Comparison of ENCODE assay signal across 1 cellular context in the genomic region with DNA sequence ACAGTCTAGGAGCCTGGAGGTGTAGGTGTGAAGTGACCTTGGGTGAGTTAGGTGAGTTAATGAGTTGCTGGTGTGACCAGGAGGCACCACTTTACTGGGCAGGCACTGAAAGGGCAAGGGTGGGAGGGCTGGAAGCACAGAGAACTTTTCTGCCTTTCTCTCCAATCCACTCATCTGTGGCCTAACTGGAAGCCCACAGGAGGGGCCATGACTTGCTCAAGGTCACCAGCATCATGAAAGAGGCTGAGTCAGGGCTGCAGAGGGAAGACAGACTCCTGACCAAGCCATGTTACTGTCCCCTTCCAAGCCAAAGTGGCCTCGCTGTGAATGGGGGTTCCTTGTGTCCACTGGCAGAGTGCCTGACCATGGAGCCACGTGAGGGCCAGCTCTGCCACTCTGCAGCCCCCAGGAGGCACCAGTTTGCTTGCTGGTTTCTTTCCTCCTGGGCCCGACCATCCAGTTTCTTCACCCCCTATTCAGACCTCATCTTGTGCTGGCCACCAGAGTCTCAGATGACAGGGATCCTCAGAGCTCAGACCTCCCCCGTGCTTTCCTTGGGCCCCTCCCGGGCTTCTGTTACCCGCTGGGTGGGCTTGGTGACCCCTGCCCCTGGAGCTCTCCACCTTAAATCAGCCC.
TF ChIP-seq lines count a peak whose summit lies in the region.

No MANE protein-coding gene starts in this region.

TF ChIP-seq in GM23338, 12 proteins besides CTCF, POLR2A, EP300 and RAD21:
- TF ChIP-seq, protein P1, sequence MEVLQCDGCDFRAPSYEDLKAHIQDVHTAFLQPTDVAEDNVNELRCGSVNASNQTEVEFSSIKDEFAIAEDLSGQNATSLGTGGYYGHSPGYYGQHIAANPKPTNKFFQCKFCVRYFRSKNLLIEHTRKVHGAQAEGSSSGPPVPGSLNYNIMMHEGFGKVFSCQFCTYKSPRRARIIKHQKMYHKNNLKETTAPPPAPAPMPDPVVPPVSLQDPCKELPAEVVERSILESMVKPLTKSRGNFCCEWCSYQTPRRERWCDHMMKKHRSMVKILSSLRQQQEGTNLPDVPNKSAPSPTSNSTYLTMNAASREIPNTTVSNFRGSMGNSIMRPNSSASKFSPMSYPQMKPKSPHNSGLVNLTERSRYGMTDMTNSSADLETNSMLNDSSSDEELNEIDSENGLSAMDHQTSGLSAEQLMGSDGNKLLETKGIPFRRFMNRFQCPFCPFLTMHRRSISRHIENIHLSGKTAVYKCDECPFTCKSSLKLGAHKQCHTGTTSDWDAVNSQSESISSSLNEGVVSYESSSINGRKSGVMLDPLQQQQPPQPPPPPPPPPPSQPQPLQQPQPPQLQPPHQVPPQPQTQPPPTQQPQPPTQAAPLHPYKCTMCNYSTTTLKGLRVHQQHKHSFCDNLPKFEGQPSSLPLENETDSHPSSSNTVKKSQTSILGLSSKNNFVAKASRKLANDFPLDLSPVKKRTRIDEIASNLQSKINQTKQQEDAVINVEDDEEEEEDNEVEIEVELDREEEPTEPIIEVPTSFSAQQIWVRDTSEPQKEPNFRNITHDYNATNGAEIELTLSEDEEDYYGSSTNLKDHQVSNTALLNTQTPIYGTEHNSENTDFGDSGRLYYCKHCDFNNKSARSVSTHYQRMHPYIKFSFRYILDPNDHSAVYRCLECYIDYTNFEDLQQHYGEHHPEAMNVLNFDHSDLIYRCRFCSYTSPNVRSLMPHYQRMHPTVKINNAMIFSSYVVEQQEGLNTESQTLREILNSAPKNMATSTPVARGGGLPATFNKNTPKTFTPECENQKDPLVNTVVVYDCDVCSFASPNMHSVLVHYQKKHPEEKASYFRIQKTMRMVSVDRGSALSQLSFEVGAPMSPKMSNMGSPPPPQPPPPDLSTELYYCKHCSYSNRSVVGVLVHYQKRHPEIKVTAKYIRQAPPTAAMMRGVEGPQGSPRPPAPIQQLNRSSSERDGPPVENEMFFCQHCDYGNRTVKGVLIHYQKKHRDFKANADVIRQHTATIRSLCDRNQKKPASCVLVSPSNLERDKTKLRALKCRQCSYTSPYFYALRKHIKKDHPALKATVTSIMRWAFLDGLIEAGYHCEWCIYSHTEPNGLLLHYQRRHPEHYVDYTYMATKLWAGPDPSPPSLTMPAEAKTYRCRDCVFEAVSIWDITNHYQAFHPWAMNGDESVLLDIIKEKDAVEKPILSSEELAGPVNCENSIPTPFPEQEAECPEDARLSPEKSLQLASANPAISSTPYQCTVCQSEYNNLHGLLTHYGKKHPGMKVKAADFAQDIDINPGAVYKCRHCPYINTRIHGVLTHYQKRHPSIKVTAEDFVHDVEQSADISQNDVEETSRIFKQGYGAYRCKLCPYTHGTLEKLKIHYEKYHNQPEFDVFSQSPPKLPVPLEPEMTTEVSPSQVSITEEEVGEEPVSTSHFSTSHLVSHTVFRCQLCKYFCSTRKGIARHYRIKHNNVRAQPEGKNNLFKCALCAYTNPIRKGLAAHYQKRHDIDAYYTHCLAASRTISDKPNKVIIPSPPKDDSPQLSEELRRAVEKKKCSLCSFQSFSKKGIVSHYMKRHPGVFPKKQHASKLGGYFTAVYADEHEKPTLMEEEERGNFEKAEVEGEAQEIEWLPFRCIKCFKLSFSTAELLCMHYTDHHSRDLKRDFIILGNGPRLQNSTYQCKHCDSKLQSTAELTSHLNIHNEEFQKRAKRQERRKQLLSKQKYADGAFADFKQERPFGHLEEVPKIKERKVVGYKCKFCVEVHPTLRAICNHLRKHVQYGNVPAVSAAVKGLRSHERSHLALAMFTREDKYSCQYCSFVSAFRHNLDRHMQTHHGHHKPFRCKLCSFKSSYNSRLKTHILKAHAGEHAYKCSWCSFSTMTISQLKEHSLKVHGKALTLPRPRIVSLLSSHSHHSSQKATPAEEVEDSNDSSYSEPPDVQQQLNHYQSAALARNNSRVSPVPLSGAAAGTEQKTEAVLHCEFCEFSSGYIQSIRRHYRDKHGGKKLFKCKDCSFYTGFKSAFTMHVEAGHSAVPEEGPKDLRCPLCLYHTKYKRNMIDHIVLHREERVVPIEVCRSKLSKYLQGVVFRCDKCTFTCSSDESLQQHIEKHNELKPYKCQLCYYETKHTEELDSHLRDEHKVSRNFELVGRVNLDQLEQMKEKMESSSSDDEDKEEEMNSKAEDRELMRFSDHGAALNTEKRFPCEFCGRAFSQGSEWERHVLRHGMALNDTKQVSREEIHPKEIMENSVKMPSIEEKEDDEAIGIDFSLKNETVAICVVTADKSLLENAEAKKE (CRISPR knock-in tag; IDR thresholded peaks at IDR 0.05) = no peak
TF ChIP-seq in GM23338: peak in this region for 0.
